Comparison of ENCODE assay signal across 8 cellular contexts in genomic region chr6:32415521-32416019, GRCh38. TPM values are rescaled to one million over a fixed set of nuclear protein-coding genes. Genes with fewer than 3 reads are reported as not detected.
DNase-seq lines count a peak whose midpoint lies in the region; ATAC-seq, FAIRE-seq and TF ChIP-seq lines count a peak whose summit lies in the region.

No MANE protein-coding gene starts in this region.

- no peaks in the 10 kb centered on the region for H3K36me3 Mint-ChIP-seq in WTC11

- peaks cover 7% of the 10 kb centered on the region for H3K27me3 ChIP-seq in bronchial epithelial cell (ENCODE audit: control insufficient read depth, insufficient read depth, low read length)

- TF ChIP-seq CTCF in WTC11 (IDR thresholded peaks at IDR 0.05): peak; percentile 93
- TF ChIP-seq CTCF in bronchial epithelial cell (IDR thresholded peaks at IDR 0.05; ENCODE audit: insufficient read depth, low read length, severe bottlenecking): peak; percentile 89

- H3K4me3 ChIP-seq in bronchial epithelial cell (ENCODE audit: low read depth, low read length): no peak overlapping the region

- no peaks in the 10 kb centered on the region for H3K36me3 ChIP-seq in bronchial epithelial cell (ENCODE audit: control insufficient read depth, insufficient read depth, low read length)

- H3K4me1 Mint-ChIP-seq in WTC11: peaks cover 7% of the 10 kb centered on the region; the same call in 1 of the 2 replicates

- H3K9me3 Mint-ChIP-seq in WTC11: no peaks in the 10 kb centered on the region

- no peak overlapping the region for H3K27ac Mint-ChIP-seq in WTC11

- ATAC-seq in WTC11: peak; percentile 79
- ATAC-seq in HG02981 (IDR thresholded peaks at IDR 0.05; ENCODE audit: unreplicated experiment): no peak

- H3K27me3 Mint-ChIP-seq in WTC11 (ENCODE audit: low read depth): peaks cover 39% of the 10 kb centered on the region

- CTCF ChIA-PET in WTC11 (lab: Charles Lee): interaction anchor here (1.0 to 3.1 kb wide), 2 partner anchors 285 to 370 kb away, joined by 3 to 17 read pairs; no protein-coding TSS in a partner anchor

- peak overlapping the region; percentile 64 for H3K4me3 Mint-ChIP-seq in WTC11

- FAIRE-seq in bronchial epithelial cell (lab: Jason Lieb, UNC): no peak

- DNase-seq in NCI-H345 (lab: John Stamatoyannopoulos, UW) (peak; percentile 47), NCI-H345 treated with DMSO at 0.1 percent for 48 hours (lab: John Stamatoyannopoulos, UW; ENCODE audit: unreplicated experiment) (no peak), NCI-H2171 (lab: John Stamatoyannopoulos, UW) (peak; percentile 15), WTC11 (ENCODE audit: low spot score) (peak; percentile 86), bronchial epithelial cell (ENCODE audit: low read depth) (peak; percentile 50), islet precursor cell (peak; percentile 82)
- DNase-seq in stimulated activated CD4-positive, alpha-beta T cell treated with anti-CD3 and anti-CD28 coated beads, Interleukin-1b, Interleukin-23, amount 100 ng/mL, for 48 hours: peak; percentile 73

- POLR2A ChIA-PET in WTC11 (lab: Charles Lee): no interaction called here

TF ChIP-seq in WTC11, 78 proteins besides CTCF, POLR2A, EP300 and RAD21:
- no peak for TF ChIP-seq GABPB1 (CRISPR knock-in tag; IDR thresholded peaks at IDR 0.05)
- TF ChIP-seq CBFB (CRISPR knock-in tag; IDR thresholded peaks at IDR 0.05; ENCODE audit: low read depth): no peak
- TF ChIP-seq GTF2I (CRISPR knock-in tag; conservative IDR thresholded peaks at IDR 0.05): no peak
- no peak for TF ChIP-seq SMAD3 (CRISPR knock-in tag; IDR thresholded peaks at IDR 0.05; ENCODE audit: borderline replicate concordance)
- no peak for TF ChIP-seq CREM (CRISPR knock-in tag; IDR thresholded peaks at IDR 0.05)

RNA-seq across cellular contexts. Expression of gene BTNL2, which starts 8.6 kb away (rescaled TPM):
- total RNA-seq in WTC11 (2021) (not detected in 3 replicates), bronchial epithelial cell (0.13 and 0.26 TPM in 2 replicates)

RNA-seq across cellular contexts. Expression of gene HLA-DRA, which starts 24.1 kb away (rescaled TPM):
- total RNA-seq in WTC11 (2021) (2.8 to 3.9 TPM (median 3.6 TPM) in 3 replicates), bronchial epithelial cell (0.13 TPM in 1 of 2 replicates, not detected in the other)

RNA-seq across cellular contexts. Expression of gene TSBP1, which starts 43.9 kb away (rescaled TPM):
- total RNA-seq in WTC11 (2021) (not detected in 3 replicates), bronchial epithelial cell (not detected in 2 replicates)
